In genomic region chr11:22207162-22207561, GRCh38 we compare ENCODE assay signal across 25 cellular contexts. TPM values are rescaled to one million over a fixed set of nuclear protein-coding genes. Genes with fewer than 3 reads are reported as not detected.
"Had no signal": no experiment of that assay in that cellular context is flagged by ENCODE, and none has a peak within 500 bp of the region (broad histone marks: within the 10 kb centered on the region; RNA-seq: fewer than 3 reads in every experiment).

No MANE protein-coding gene starts in this region.

- H3K4me3 ChIP-seq: ascending aorta, breast epithelium, cardiac muscle cell, esophagus muscularis mucosa had no signal

- H3K27ac ChIP-seq: ascending aorta, breast epithelium, cardiac muscle cell, esophagus muscularis mucosa, foreskin keratinocyte had no signal

- ATAC-seq: activated naive CD4-positive, alpha-beta T cell treated with anti-CD3 and anti-CD28 coated beads, Interleukin-2, amount 50 U/mL, for 72 hours; activated T-cell treated with anti-CD3 and anti-CD28 coated beads, Interleukin-2, amount 50 U/mL, for 72 hours; effector memory CD8-positive, alpha-beta T cell; foreskin keratinocyte had no signal

- H3K27me3 ChIP-seq: ascending aorta, breast epithelium, cardiac muscle cell, esophagus muscularis mucosa, foreskin keratinocyte had no signal

- H3K4me1 ChIP-seq: ascending aorta, breast epithelium, foreskin keratinocyte had no signal

- DNase-seq: activated CD4-positive, alpha-beta memory T cell treated with anti-CD3 and anti-CD28 coated beads, Interleukin-2, amount 10 ng/mL, durations not matched to agents 7 days and 5 days; activated CD4-positive, alpha-beta T cell treated with anti-CD3 and anti-CD28 coated beads for 1 hour; activated CD4-positive, alpha-beta T cell treated with anti-CD3 and anti-CD28 coated beads for 4 hours; activated CD4-positive, alpha-beta T cell treated with anti-CD3 and anti-CD28 coated beads, Interleukin-2, amount 10 ng/mL, durations not matched to agents 7 days and 5 days; activated CD4-positive, alpha-beta T cell treated with anti-CD3 and anti-CD28 coated beads, Interleukin-2, amount 50 U/mL, for 4 hours; activated CD8-positive, alpha-beta memory T cell treated with anti-CD3 and anti-CD28 coated beads, Interleukin-2, amount 50 U/mL, for 48 hours; activated gamma-delta T cell; activated naive CD4-positive, alpha-beta T cell; activated naive CD4-positive, alpha-beta T cell treated with anti-CD3 and anti-CD28 coated beads, Interleukin-2, amount 10 ng/mL, durations not matched to agents 7 days and 5 days; activated naive CD8-positive, alpha-beta T cell treated with anti-CD3 and anti-CD28 coated beads, Interleukin-2, amount 10 ng/mL, durations not matched to agents 7 days and 5 days; activated T-cell treated with anti-CD3 and anti-CD28 coated beads for 4 hours; activated T-cell treated with anti-CD3 and anti-CD28 coated beads, Interleukin-2, amount 50 U/mL, for 24 hours; activated T-cell treated with anti-CD3 and anti-CD28 coated beads, Interleukin-2, amount 50 U/mL, for 72 hours; cortex of kidney; dermis blood vessel endothelial cell; effector CD4-positive, alpha-beta T cell; effector memory CD8-positive, alpha-beta T cell; erythroblast; foreskin keratinocyte; T-helper 2 cell had no signal

- H3K9me3 ChIP-seq: ascending aorta, breast epithelium, esophagus muscularis mucosa had no signal

- H3K36me3 ChIP-seq: ascending aorta, breast epithelium, cardiac muscle cell, esophagus muscularis mucosa had no signal

RNA-seq across cellular contexts. Expression of gene ANO5, which starts 14.3 kb away (rescaled TPM):
- total RNA-seq: activated CD4-positive, alpha-beta memory T cell treated with anti-CD3 and anti-CD28 coated beads, Interleukin-2, amount 10 ng/mL, durations not matched to agents 7 days and 5 days; activated T-cell treated with anti-CD3 and anti-CD28 coated beads, Interleukin-2, amount 50 U/mL, for 72 hours; ascending aorta; foreskin keratinocyte had no signal
- polyA plus RNA-seq: foreskin keratinocyte had no signal
